In the genomic region with DNA sequence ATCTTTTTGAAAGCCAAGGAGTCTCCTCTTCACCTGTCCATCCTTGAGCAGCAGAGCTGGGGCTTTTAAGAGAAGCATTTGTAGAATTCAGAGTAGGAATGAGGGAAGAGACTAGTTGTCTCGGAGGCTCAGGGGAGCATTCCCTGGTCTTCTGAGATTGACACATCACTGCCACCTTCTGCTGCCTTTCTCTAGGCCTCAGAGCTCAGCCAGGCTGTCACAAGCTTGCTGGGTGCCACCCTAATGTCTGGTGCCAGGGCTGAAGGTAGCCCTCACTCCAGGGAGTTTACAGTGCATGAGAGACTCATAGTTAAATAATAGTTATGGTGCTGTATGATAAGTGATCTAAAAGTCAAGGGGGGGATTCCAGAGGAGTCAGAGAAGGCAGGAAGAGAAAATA, we compare ENCODE assay signal across 17 cellular contexts.
"Had no signal": no experiment of that assay in that cellular context is flagged by ENCODE, and none has a peak within 500 bp of the region (broad histone marks: within the 10 kb centered on the region; RNA-seq: fewer than 3 reads in every experiment).

No MANE protein-coding gene starts in this region.

- H3K4me3 ChIP-seq: esophagus squamous epithelium, gastroesophageal sphincter, thoracic aorta, transverse colon had no signal

- H3K9me3 ChIP-seq: esophagus squamous epithelium, gastroesophageal sphincter had no signal

- ATAC-seq: gastroesophageal sphincter; naive thymus-derived CD4-positive, alpha-beta T cell; stimulated activated naive B cell treated with anti-CD40 and anti-IgM and Interleukin-4, amounts not matched to agents 10 μg/mL and 1 μg/mL and 100 μg/mL, for 72 hours; stimulated activated naive CD8-positive, alpha-beta T cell treated with anti-CD3 and anti-CD28 coated beads, Interleukin-15, amount 100 ng/mL, for 72 hours had no signal

- H3K4me3 Mint-ChIP-seq: central memory CD8-positive, alpha-beta T cell; naive thymus-derived CD4-positive, alpha-beta T cell; nephron progenitor cell; stimulated activated naive B cell treated with anti-CD40 and anti-IgM and Interleukin-4, amounts not matched to agents 10 μg/mL and 1 μg/mL and 100 μg/mL, for 72 hours; stimulated activated naive CD8-positive, alpha-beta T cell treated with anti-CD3 and anti-CD28 coated beads, Interleukin-15, amount 100 ng/mL, for 72 hours had no signal

- H3K27ac ChIP-seq: esophagus squamous epithelium, gastroesophageal sphincter, parathyroid adenoma, thoracic aorta, transverse colon had no signal

- H3K27me3 Mint-ChIP-seq: central memory CD8-positive, alpha-beta T cell had no signal

- H3K27me3 ChIP-seq: esophagus squamous epithelium, gastroesophageal sphincter, transverse colon had no signal

- H3K4me1 Mint-ChIP-seq: central memory CD8-positive, alpha-beta T cell; naive thymus-derived CD4-positive, alpha-beta T cell; stimulated activated naive B cell treated with anti-CD40 and anti-IgM and Interleukin-4, amounts not matched to agents 10 μg/mL and 1 μg/mL and 100 μg/mL, for 72 hours; stimulated activated naive CD8-positive, alpha-beta T cell treated with anti-CD3 and anti-CD28 coated beads, Interleukin-15, amount 100 ng/mL, for 72 hours had no signal

- DNase-seq: cortex of kidney; effector memory CD4-positive, alpha-beta T cell; esophagus squamous epithelium; foreskin fibroblast; glutamatergic neuron; naive thymus-derived CD4-positive, alpha-beta T cell; nephron progenitor cell; stimulated activated CD4-positive, alpha-beta T cell treated with anti-CD3 and anti-CD28 coated beads, Interleukin-15, amount 100 ng/mL, for 24 hours; stimulated activated CD4-positive, alpha-beta T cell treated with anti-CD3 and anti-CD28 coated beads, Interleukin-2, amount 100 ng/mL, for 24 hours; stimulated activated CD4-positive, alpha-beta T cell treated with anti-CD3 and anti-CD28 coated beads, Interleukin-4, amount 100 ng/mL, for 4 hours; stimulated activated naive B cell treated with anti-CD40 and anti-IgM and Interleukin-4, amounts not matched to agents 10 μg/mL and 1 μg/mL and 100 μg/mL, for 72 hours; stimulated activated naive CD8-positive, alpha-beta T cell treated with anti-CD3 and anti-CD28 coated beads, Interleukin-15, amount 100 ng/mL, for 72 hours; transverse colon had no signal

- H3K9me3 Mint-ChIP-seq: central memory CD8-positive, alpha-beta T cell had no signal

- H3K4me1 ChIP-seq: transverse colon had no signal

- H3K9ac ChIP-seq: parathyroid adenoma had no signal

- H3K27ac Mint-ChIP-seq: naive thymus-derived CD4-positive, alpha-beta T cell; nephron progenitor cell; stimulated activated naive B cell treated with anti-CD40 and anti-IgM and Interleukin-4, amounts not matched to agents 10 μg/mL and 1 μg/mL and 100 μg/mL, for 72 hours; stimulated activated naive CD8-positive, alpha-beta T cell treated with anti-CD3 and anti-CD28 coated beads, Interleukin-15, amount 100 ng/mL, for 72 hours had no signal
